Comparison of ENCODE assay signal across 8 cellular contexts in the genomic region with DNA sequence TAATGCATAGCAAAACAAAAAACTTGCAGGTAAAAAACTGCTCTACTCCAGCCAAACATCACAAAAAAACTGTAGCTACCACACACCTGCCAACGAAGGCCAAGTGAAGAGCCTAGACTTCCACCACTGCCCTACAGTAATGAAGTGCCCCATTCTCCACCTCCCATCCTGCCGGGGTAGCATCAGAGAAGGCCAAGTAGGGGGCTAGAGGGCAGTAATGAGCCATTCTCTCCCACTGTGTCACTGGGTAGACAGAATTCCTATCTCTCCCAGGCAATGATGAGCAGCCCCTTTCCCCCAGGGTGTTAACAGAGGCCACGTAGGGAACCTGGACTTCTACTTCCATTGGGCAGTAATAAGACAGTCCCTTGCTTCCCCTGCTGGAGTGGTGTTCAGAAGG. TPM values are rescaled to one million over a fixed set of nuclear protein-coding genes. Genes with fewer than 3 reads are reported as not detected.
A peak's percentile ranks its signal among the peaks of the same experiment; 100 is the strongest.
DNase-seq lines count a peak whose midpoint lies in the region; ATAC-seq, FAIRE-seq and TF ChIP-seq lines count a peak whose summit lies in the region.

No MANE protein-coding gene starts in this region.

- no peak overlapping the region for H3K27ac ChIP-seq in GM12878 (ENCODE audit: control insufficient read depth, insufficient read depth)
- H3K27ac ChIP-seq in HepG2 (ENCODE audit: extremely low read length, insufficient read depth, low read length) = no peak overlapping the region

- TF ChIP-seq RAD21 in GM12878 (IDR thresholded peaks at IDR 0.05; ENCODE audit: insufficient read depth, low read depth, low read length) (peak; percentile 57), HepG2 (CRISPR knock-in tag; IDR thresholded peaks at IDR 0.05) (peak; percentile 49; the same call in 1 of the 2 replicates)

- H3K9me3 ChIP-seq in GM12878 (replicated peaks; ENCODE audit: control insufficient read depth, insufficient read depth, low read length) = peaks cover 11% of the 10 kb centered on the region
- H3K9me3 ChIP-seq in HepG2 (ENCODE audit: low read length) = no peaks in the 10 kb centered on the region

- no TSS peak for BruUV-seq in GM12878 (replicated peaks; lab: Mats Ljungman, UMichigan)
- no TSS peak for BruUV-seq in HepG2 (replicated peaks; lab: Mats Ljungman, UMichigan)

- TF ChIP-seq POLR2A in NB4 (IDR thresholded peaks at IDR 0.05; ENCODE audit: extremely low read depth, insufficient read length) (no peak), GM12878 (IDR thresholded peaks at IDR 0.05; ENCODE audit: low read depth, low read length) (no peak), HepG2 (IDR thresholded peaks at IDR 0.05; ENCODE audit: insufficient read depth in 1 of 2, low read depth in 2 of 2, low read length in 2 of 2) (no peak)

- H3K79me2 ChIP-seq in GM12878 (ENCODE audit: control insufficient read depth, insufficient read depth, low read length) (peaks cover 3% of the 10 kb centered on the region; the same call in 1 of the 2 replicates), HepG2 (ENCODE audit: insufficient read depth, low read length) (peaks cover 18% of the 10 kb centered on the region)

- H3K27me3 ChIP-seq in GM12878 (replicated peaks in 1 of 2; ENCODE audit: control insufficient read depth in 2 of 2, insufficient read depth in 2 of 2, low read length in 1 of 2) (no peaks in the 10 kb centered on the region), HepG2 (ENCODE audit: control insufficient read depth in 1 of 2, insufficient read depth in 2 of 2, low read length in 2 of 2) (no peaks in the 10 kb centered on the region)

- H3K4me1 ChIP-seq in GM12878 (ENCODE audit: control insufficient read depth, insufficient read depth, low read length) (no peaks in the 10 kb centered on the region), HepG2 (ENCODE audit: insufficient read depth, low read length) (no peaks in the 10 kb centered on the region)

- CTCF ChIA-PET in GM12878 (lab: Yijun Ruan, JAX) (interaction anchor here (0.7 to 2.8 kb wide), 14 partner anchors 8 to 1826 kb away, joined by 3 to 16 read pairs (median 4); partner anchors contain the start of gene SEC22C), HepG2 (lab: Yijun Ruan, JAX; ENCODE audit: low intra/inter-chr PET ratio, low total read pairs) (interaction anchor here (0.7 to 1.9 kb wide), 2 partner anchors 71 to 172 kb away, joined by 3 to 9 read pairs; no protein-coding TSS in a partner anchor)

- SMC1A ChIA-PET in GM12878 (lab: Charles Lee; ENCODE audit: uncharacterized antibody, unreplicated experiment) = interaction anchor here (1.1 to 2.1 kb wide), 5 partner anchors 9 to 172 kb away, joined by 3 to 11 read pairs (median 4); no protein-coding TSS in a partner anchor

- POLR2A ChIA-PET in GM12878 (lab: Charles Lee) (no interaction called here), HepG2 (lab: Yijun Ruan, JAX) (no interaction called here)

- TF ChIP-seq CTCF in AG09309 (IDR thresholded peaks at IDR 0.05; ENCODE audit: control insufficient read depth, insufficient read depth, low read depth, low read length, missing control alignments) (peak; percentile 58), NB4 (IDR thresholded peaks at IDR 0.05; ENCODE audit: low read depth, low read length) (peak; percentile 72), GM12878 (IDR thresholded peaks at IDR 0.05 in 2 of 3, conservative IDR thresholded peaks at IDR 0.05 in 1 of 3; ENCODE audit: control insufficient read depth in 2 of 3, extremely low read depth in 1 of 3, insufficient read depth in 1 of 3, low read depth in 3 of 3, low read length in 3 of 3) (peak; percentile 62 to 72 (median 69)), HepG2 (CRISPR knock-in tag; IDR thresholded peaks at IDR 0.05) (peak; percentile 83)

- in situ Hi-C loops in GM12878 (cut with MboI) = loop anchor here (10.0 kb wide), 1 partner anchor 173 kb away; no protein-coding TSS in a partner anchor
- in situ Hi-C loops in HepG2 (cut with HindIII; ENCODE audit: extremely low pct_ligation_motif_present, low pct_unique_long_range_greater_than_20kb) = no loop called here

- intact Hi-C loops in GM12878 (cut with micrococcal nuclease; ENCODE audit: unreplicated experiment) (loop anchor here (5.0 kb wide), 1 partner anchor 170 kb away; no protein-coding TSS in a partner anchor), HepG2 (cut with micrococcal nuclease; ENCODE audit: unreplicated experiment) (loop anchor here (1.0 to 2.0 kb wide), 3 partner anchors 29 to 172 kb away; partner anchors contain the start of gene NKTR)

- H2AFZ ChIP-seq in GM12878 (ENCODE audit: control insufficient read depth, low read depth, low read length) (no peak overlapping the region), HepG2 (ENCODE audit: low read length) (no peak overlapping the region)

- H3K9ac ChIP-seq in GM12878 (ENCODE audit: control insufficient read depth, insufficient read depth, low read length) (no peak overlapping the region), HepG2 (ENCODE audit: insufficient read depth, low read depth, low read length) (no peak overlapping the region)

- WGBS in GM12878 (ENCODE audit: insufficient coverage, insufficient replicate concordance, low lambda C conversion rate, missing lambda C conversion rate) = 20% methylated on average over 3 of the region's 3 CpGs
- WGBS in HepG2 (ENCODE audit: low lambda C conversion rate) = 53% methylated on average over 3 of the region's 3 CpGs

- no peaks in the 10 kb centered on the region for H4K20me1 ChIP-seq in GM12878 (ENCODE audit: control insufficient read depth, insufficient read depth)
- H4K20me1 ChIP-seq in HepG2 (ENCODE audit: insufficient read depth, low read length) = no peaks in the 10 kb centered on the region

- TF ChIP-seq EP300 in GM12878 (IDR thresholded peaks at IDR 0.05; ENCODE audit: borderline replicate concordance in 1 of 2, control insufficient read depth in 1 of 2, low read depth in 2 of 2, low read length in 2 of 2) (no peak), HepG2 (IDR thresholded peaks at IDR 0.05; ENCODE audit: low read depth in 2 of 2, low read length in 2 of 2) (no peak), HepG2 (CRISPR knock-in tag; IDR thresholded peaks at IDR 0.05; ENCODE audit: borderline replicate concordance) (no peak)

- ATAC-seq in GM12878 (peak; percentile 96), HepG2 (peak; percentile 100), HG03354 (IDR thresholded peaks at IDR 0.05; ENCODE audit: poor library complexity, severe bottlenecking, unreplicated experiment) (no peak)

- H3K4me2 ChIP-seq in GM12878 (ENCODE audit: control insufficient read depth, insufficient read depth) (no peak overlapping the region), HepG2 (ENCODE audit: low read depth, low read length) (no peak overlapping the region)

- DNase-seq in AG09309 (ENCODE audit: low read depth) (no peak), GM03348 (ENCODE audit: low spot score) (peak; percentile 45), NB4 (ENCODE audit: low read depth) (peak; percentile 41), GM12878 (ENCODE audit: low read depth, low spot score) (no peak), HepG2 (ENCODE audit: low spot score) (peak; percentile 62), epidermal melanocyte (ENCODE audit: insufficient read length, low spot score) (no peak), NCI-H2196 treated with DMSO at 0.1 percent for 48 hours (lab: John Stamatoyannopoulos, UW; ENCODE audit: unreplicated experiment) (no peak)

- H3K4me3 ChIP-seq in AG09309 (ENCODE audit: control insufficient read depth, low read depth, low read length) (no peak overlapping the region), NB4 (ENCODE audit: low read depth, low read length) (no peak overlapping the region), GM12878 (no peak overlapping the region), HepG2 (replicated peaks in 1 of 3; ENCODE audit: insufficient read depth in 1 of 3, low read depth in 2 of 3, low read length in 3 of 3) (no peak overlapping the region)

- RAD21 ChIA-PET in GM12878 (lab: Charles Lee; ENCODE audit: unreplicated experiment) = interaction anchor here (1.7 kb wide), 1 partner anchor 65 kb away, joined by 5 read pairs; no protein-coding TSS in a partner anchor

- FAIRE-seq in GM12878 (lab: Jason Lieb, UNC) = peak; percentile 84
- FAIRE-seq in HepG2 (lab: Jason Lieb, UNC) = peak; percentile 80

- H3K36me3 ChIP-seq in GM12878 (ENCODE audit: control insufficient read depth in 2 of 2, insufficient read depth in 2 of 2, low read length in 1 of 2) = peaks cover 0 to 12% of the 10 kb centered on the region in 2 experiments
- peaks cover 3 to 25% of the 10 kb centered on the region in 2 experiments; a peak in 4 of 5 replicates for H3K36me3 ChIP-seq in HepG2 (replicated peaks in 1 of 2; ENCODE audit: control insufficient read depth in 1 of 2, insufficient read depth in 2 of 2, low read length in 2 of 2)

RNA-seq across cellular contexts. Expression of gene SEC22C, which starts 9.5 kb away (rescaled TPM):
- total RNA-seq in GM12878 (2013; cell fraction: nucleolus; rRNA removed) = 49.4 and 57.2 TPM in 2 replicates
- total RNA-seq in GM12878 (2014; rRNA removed) (45.0 and 56.6 TPM in 2 replicates), GM12878 (2014; rRNA removed; fragmentation: Illumina TruSeq; extraction: Trizol) (41.0 and 44.9 TPM in 2 replicates), GM12878 (2021) (35.8 and 36.2 TPM in 2 replicates), HepG2 (2016; rRNA removed; fragmentation: Illumina TruSeq; extraction: Trizol) (38.4 and 40.0 TPM in 2 replicates)
- polyA plus RNA-seq in GM12878 (2011; ENCODE audit: low read depth) = 18.2 TPM
- polyA plus RNA-seq in GM12878 (2011; rRNA removed) (29.6 and 31.1 TPM in 2 replicates), GM12878 (2014; fragmentation: Illumina TruSeq; extraction: Trizol) (39.5 and 47.5 TPM in 2 replicates), GM12878 (2014; fragmentation: Nextera tagmentation; extraction: Ambion mirVana) (10 to 100 TPM; 15.6 to 19.3 TPM), GM12878 (2014; rRNA removed) (38.6 and 44.4 TPM in 2 replicates), GM12878 (2016; fragmentation: Nextera tagmentation; extraction: Ambion mirVana) (10 to 100 TPM; 46.0 to 47.0 TPM), HepG2 (2011; rRNA removed) (20.0 and 21.9 TPM in 2 replicates)
- 25.3 and 26.2 TPM in 2 replicates for polyA plus RNA-seq in GM12878 (2011; cell fraction: cytosol; rRNA removed)
- polyA plus RNA-seq in GM12878 (2011; cell fraction: nucleus; rRNA removed) = 17.2 and 19.9 TPM in 2 replicates
- 19.5 and 21.3 TPM in 2 replicates for polyA plus RNA-seq in GM12878 (2012)
- 21.8 and 21.9 TPM in 2 replicates for polyA minus RNA-seq in GM12878 (2011; rRNA and poly(A)+ RNA removed)
- polyA minus RNA-seq in GM12878 (2011; cell fraction: cytosol; rRNA and poly(A)+ RNA removed) = 6.8 and 10.2 TPM in 2 replicates
- polyA minus RNA-seq in GM12878 (2011; cell fraction: nucleus; rRNA and poly(A)+ RNA removed) = 4.8 and 8.6 TPM in 2 replicates
- total RNA-seq in HepG2 (2016; cell fraction: cytosol; rRNA removed; fragmentation: Illumina TruSeq; extraction: Trizol; ENCODE audit: low read depth) = 25.9 and 36.4 TPM in 2 replicates
- 38.6 and 41.8 TPM in 2 replicates for total RNA-seq in HepG2 (2016; cell fraction: insoluble cytoplasmic fraction; rRNA removed; fragmentation: Illumina TruSeq; extraction: Trizol)
- total RNA-seq in HepG2 (2016; cell fraction: membrane; rRNA removed; fragmentation: Illumina TruSeq; extraction: Trizol) = 45.6 and 58.9 TPM in 2 replicates
- 34.2 and 41.3 TPM in 2 replicates for total RNA-seq in HepG2 (2016; cell fraction: nucleus; rRNA removed; fragmentation: Illumina TruSeq; extraction: Trizol)
- polyA plus RNA-seq in HepG2 (2011; cell fraction: cytosol; rRNA removed) = 12.9 and 17.6 TPM in 2 replicates
- polyA plus RNA-seq in HepG2 (2011; cell fraction: nucleus; rRNA removed) = 15.0 and 20.4 TPM in 2 replicates
- 17.6 and 18.1 TPM in 2 replicates for polyA plus RNA-seq in HepG2 (2012)
- polyA plus RNA-seq in HepG2 (2016; cell fraction: cytosol; fragmentation: Illumina TruSeq; extraction: Trizol; ENCODE audit: low read depth) = 24.2 and 41.5 TPM in 2 replicates
- polyA plus RNA-seq in HepG2 (2016; cell fraction: insoluble cytoplasmic fraction; fragmentation: Illumina TruSeq; extraction: Trizol; ENCODE audit: low read depth) = 25.7 and 26.7 TPM in 2 replicates
- 32.4 and 41.0 TPM in 2 replicates for polyA plus RNA-seq in HepG2 (2016; cell fraction: membrane; fragmentation: Illumina TruSeq; extraction: Trizol; ENCODE audit: low read depth)
- 43.5 and 53.7 TPM in 2 replicates for polyA plus RNA-seq in HepG2 (2016; cell fraction: nucleus; fragmentation: Illumina TruSeq; extraction: Trizol; ENCODE audit: insufficient read depth, low read depth)
- 19.9 and 35.0 TPM in 2 replicates for polyA minus RNA-seq in HepG2 (2011; rRNA and poly(A)+ RNA removed; ENCODE audit: low replicate concordance)
- 9.6 and 11.0 TPM in 2 replicates for polyA minus RNA-seq in HepG2 (2011; cell fraction: cytosol; rRNA and poly(A)+ RNA removed)
- 18.0 and 21.8 TPM in 2 replicates for polyA minus RNA-seq in HepG2 (2011; cell fraction: nucleus; rRNA and poly(A)+ RNA removed)

RNA-seq across cellular contexts. Expression of gene SS18L2, which starts 18.4 kb away (rescaled TPM):
- 10.6 and 11.8 TPM in 2 replicates for total RNA-seq in GM12878 (2013; cell fraction: nucleolus; rRNA removed)
- total RNA-seq in GM12878 (2014; rRNA removed) (80.4 and 82.2 TPM in 2 replicates), GM12878 (2014; rRNA removed; fragmentation: Illumina TruSeq; extraction: Trizol) (58.5 and 65.2 TPM in 2 replicates), GM12878 (2021) (60.6 and 61.0 TPM in 2 replicates), HepG2 (2016; rRNA removed; fragmentation: Illumina TruSeq; extraction: Trizol) (53.1 and 79.3 TPM in 2 replicates)
- polyA plus RNA-seq in GM12878 (2011; ENCODE audit: low read depth) = 118 TPM
- polyA plus RNA-seq in GM12878 (2011; rRNA removed) (137 and 199 TPM in 2 replicates), GM12878 (2014; fragmentation: Illumina TruSeq; extraction: Trizol) (80.7 and 96.7 TPM in 2 replicates), GM12878 (2014; fragmentation: Nextera tagmentation; extraction: Ambion mirVana) (100 to 1,000 TPM; 293 to 375 TPM), GM12878 (2014; rRNA removed) (85.4 and 97.5 TPM in 2 replicates), GM12878 (2016; fragmentation: Nextera tagmentation; extraction: Ambion mirVana) (100 to 1,000 TPM; 181 to 193 TPM), HepG2 (2011; rRNA removed) (31.1 and 38.7 TPM in 2 replicates)
- polyA plus RNA-seq in GM12878 (2011; cell fraction: cytosol; rRNA removed) = 56.8 and 60.7 TPM in 2 replicates
- 35.1 and 38.9 TPM in 2 replicates for polyA plus RNA-seq in GM12878 (2011; cell fraction: nucleus; rRNA removed)
- polyA plus RNA-seq in GM12878 (2012) = 77.2 and 92.3 TPM in 2 replicates
- polyA minus RNA-seq in GM12878 (2011; rRNA and poly(A)+ RNA removed) = 23.4 and 38.6 TPM in 2 replicates
- 10.7 and 22.6 TPM in 2 replicates for polyA minus RNA-seq in GM12878 (2011; cell fraction: cytosol; rRNA and poly(A)+ RNA removed)
- 16.4 and 19.8 TPM in 2 replicates for polyA minus RNA-seq in GM12878 (2011; cell fraction: nucleus; rRNA and poly(A)+ RNA removed)
- 44.6 and 50.1 TPM in 2 replicates for total RNA-seq in HepG2 (2016; cell fraction: cytosol; rRNA removed; fragmentation: Illumina TruSeq; extraction: Trizol; ENCODE audit: low read depth)
- total RNA-seq in HepG2 (2016; cell fraction: insoluble cytoplasmic fraction; rRNA removed; fragmentation: Illumina TruSeq; extraction: Trizol) = 52.3 and 79.6 TPM in 2 replicates
- 65.9 and 69.2 TPM in 2 replicates for total RNA-seq in HepG2 (2016; cell fraction: membrane; rRNA removed; fragmentation: Illumina TruSeq; extraction: Trizol)
- total RNA-seq in HepG2 (2016; cell fraction: nucleus; rRNA removed; fragmentation: Illumina TruSeq; extraction: Trizol) = 21.1 and 29.1 TPM in 2 replicates
- polyA plus RNA-seq in HepG2 (2011; cell fraction: cytosol; rRNA removed) = 18.7 and 22.0 TPM in 2 replicates
- 11.3 and 12.9 TPM in 2 replicates for polyA plus RNA-seq in HepG2 (2011; cell fraction: nucleus; rRNA removed)
- polyA plus RNA-seq in HepG2 (2012) = 30.5 and 34.5 TPM in 2 replicates
- 35.0 and 43.2 TPM in 2 replicates for polyA plus RNA-seq in HepG2 (2016; cell fraction: cytosol; fragmentation: Illumina TruSeq; extraction: Trizol; ENCODE audit: low read depth)
- 67.4 and 70.9 TPM in 2 replicates for polyA plus RNA-seq in HepG2 (2016; cell fraction: insoluble cytoplasmic fraction; fragmentation: Illumina TruSeq; extraction: Trizol; ENCODE audit: low read depth)
- polyA plus RNA-seq in HepG2 (2016; cell fraction: membrane; fragmentation: Illumina TruSeq; extraction: Trizol; ENCODE audit: low read depth) = 49.2 and 61.0 TPM in 2 replicates
- 41.0 and 51.9 TPM in 2 replicates for polyA plus RNA-seq in HepG2 (2016; cell fraction: nucleus; fragmentation: Illumina TruSeq; extraction: Trizol; ENCODE audit: insufficient read depth, low read depth)
- 5.5 and 11.1 TPM in 2 replicates for polyA minus RNA-seq in HepG2 (2011; rRNA and poly(A)+ RNA removed; ENCODE audit: low replicate concordance)
- 6.3 and 6.8 TPM in 2 replicates for polyA minus RNA-seq in HepG2 (2011; cell fraction: cytosol; rRNA and poly(A)+ RNA removed)
- 4.2 and 7.5 TPM in 2 replicates for polyA minus RNA-seq in HepG2 (2011; cell fraction: nucleus; rRNA and poly(A)+ RNA removed)

RNA-seq across cellular contexts. Expression of gene NKTR, which starts 28.2 kb away (rescaled TPM):
- total RNA-seq in GM12878 (2013; cell fraction: nucleolus; rRNA removed) = 778 and 789 TPM in 2 replicates
- total RNA-seq in GM12878 (2014; rRNA removed) (59.6 and 72.6 TPM in 2 replicates), GM12878 (2014; rRNA removed; fragmentation: Illumina TruSeq; extraction: Trizol) (77.5 and 84.0 TPM in 2 replicates), GM12878 (2021) (45.0 and 51.1 TPM in 2 replicates), HepG2 (2016; rRNA removed; fragmentation: Illumina TruSeq; extraction: Trizol) (24.9 and 59.6 TPM in 2 replicates)
- 36.3 TPM for polyA plus RNA-seq in GM12878 (2011; ENCODE audit: low read depth)
- polyA plus RNA-seq in GM12878 (2011; rRNA removed) (87.0 and 148 TPM in 2 replicates), GM12878 (2014; fragmentation: Illumina TruSeq; extraction: Trizol) (91.9 and 128 TPM in 2 replicates), GM12878 (2014; fragmentation: Nextera tagmentation; extraction: Ambion mirVana) (10 to 100 TPM; 15.3 to 27.8 TPM), GM12878 (2014; rRNA removed) (62.6 and 73.7 TPM in 2 replicates), GM12878 (2016; fragmentation: Nextera tagmentation; extraction: Ambion mirVana) (10 to 100 TPM; 40.0 to 46.0 TPM), HepG2 (2011; rRNA removed) (35.0 and 41.3 TPM in 2 replicates)
- 19.4 and 23.0 TPM in 2 replicates for polyA plus RNA-seq in GM12878 (2011; cell fraction: cytosol; rRNA removed)
- 209 and 223 TPM in 2 replicates for polyA plus RNA-seq in GM12878 (2011; cell fraction: nucleus; rRNA removed)
- polyA plus RNA-seq in GM12878 (2012) = 50.3 and 54.0 TPM in 2 replicates
- 49.7 and 59.7 TPM in 2 replicates for polyA minus RNA-seq in GM12878 (2011; rRNA and poly(A)+ RNA removed)
- 14.8 and 23.2 TPM in 2 replicates for polyA minus RNA-seq in GM12878 (2011; cell fraction: cytosol; rRNA and poly(A)+ RNA removed)
- 129 and 184 TPM in 2 replicates for polyA minus RNA-seq in GM12878 (2011; cell fraction: nucleus; rRNA and poly(A)+ RNA removed)
- total RNA-seq in HepG2 (2016; cell fraction: cytosol; rRNA removed; fragmentation: Illumina TruSeq; extraction: Trizol; ENCODE audit: low read depth) = 14.8 and 15.5 TPM in 2 replicates
- 23.0 and 60.3 TPM in 2 replicates for total RNA-seq in HepG2 (2016; cell fraction: insoluble cytoplasmic fraction; rRNA removed; fragmentation: Illumina TruSeq; extraction: Trizol)
- total RNA-seq in HepG2 (2016; cell fraction: membrane; rRNA removed; fragmentation: Illumina TruSeq; extraction: Trizol) = 11.2 and 12.9 TPM in 2 replicates
- total RNA-seq in HepG2 (2016; cell fraction: nucleus; rRNA removed; fragmentation: Illumina TruSeq; extraction: Trizol) = 180 and 195 TPM in 2 replicates
- 3.9 and 5.3 TPM in 2 replicates for polyA plus RNA-seq in HepG2 (2011; cell fraction: cytosol; rRNA removed)
- 102 and 127 TPM in 2 replicates for polyA plus RNA-seq in HepG2 (2011; cell fraction: nucleus; rRNA removed)
- 39.9 and 52.7 TPM in 2 replicates for polyA plus RNA-seq in HepG2 (2012)
- 0.61 and 0.64 TPM in 2 replicates for polyA plus RNA-seq in HepG2 (2016; cell fraction: cytosol; fragmentation: Illumina TruSeq; extraction: Trizol; ENCODE audit: low read depth)
- 14.4 and 15.0 TPM in 2 replicates for polyA plus RNA-seq in HepG2 (2016; cell fraction: insoluble cytoplasmic fraction; fragmentation: Illumina TruSeq; extraction: Trizol; ENCODE audit: low read depth)
- polyA plus RNA-seq in HepG2 (2016; cell fraction: membrane; fragmentation: Illumina TruSeq; extraction: Trizol; ENCODE audit: low read depth) = 2.1 and 2.2 TPM in 2 replicates
- polyA plus RNA-seq in HepG2 (2016; cell fraction: nucleus; fragmentation: Illumina TruSeq; extraction: Trizol; ENCODE audit: insufficient read depth, low read depth) = 227 and 250 TPM in 2 replicates
- polyA minus RNA-seq in HepG2 (2011; rRNA and poly(A)+ RNA removed; ENCODE audit: low replicate concordance) = 26.3 and 26.4 TPM in 2 replicates
- 7.3 and 10.2 TPM in 2 replicates for polyA minus RNA-seq in HepG2 (2011; cell fraction: cytosol; rRNA and poly(A)+ RNA removed)
- polyA minus RNA-seq in HepG2 (2011; cell fraction: nucleus; rRNA and poly(A)+ RNA removed) = 385 and 392 TPM in 2 replicates

Comparison
In these comparisons a context has a peak if more than half of its experiments do, and no peak if none do; other contexts are left out.
1. DNase-seq: peak in GM03348 (single experiment), NB4 (single experiment) and HepG2 (single experiment); none in AG09309 (single experiment), GM12878 (single experiment), epidermal melanocyte (single experiment) and NCI-H2196 treated with DMSO at 0.1 percent for 48 hours (single experiment).
2. Peak in every context shown above with its lines, with median percentiles within 50 percentile points of each other: CTCF ChIP-seq.